Comparison of ENCODE assay signal across 9 cellular contexts in genomic region chr5:1101991-1102713, GRCh38. TPM values are rescaled to one million over a fixed set of nuclear protein-coding genes. Genes with fewer than 3 reads are reported as not detected.
A peak's percentile ranks its signal among the peaks of the same experiment; 100 is the strongest.
DNase-seq lines count a peak whose midpoint lies in the region; ATAC-seq and TF ChIP-seq lines count a peak whose summit lies in the region.
"Had no signal": no experiment of that assay in that cellular context is flagged by ENCODE, and none has a peak within 500 bp of the region (broad histone marks: within the 10 kb centered on the region; RNA-seq: fewer than 3 reads in every experiment).

No MANE protein-coding gene starts in this region.

- H3K4me1 ChIP-seq in spleen, result peaks cover 58 to 92% (median 77%) of the 10 kb centered on the region in 6 donors

- TF ChIP-seq POLR2A in spleen (IDR thresholded peaks at IDR 0.05), result no peak

- H3K9me3 ChIP-seq in spleen, result no peaks in the 10 kb centered on the region

- ATAC-seq in left lobe of liver, result peak; percentile 53

- H3K27ac ChIP-seq in coronary artery (peak overlapping the region in 1 of 2 donors; percentile 4), spleen (peak overlapping the region in 7 of 8 donors; percentile 29 to 94 (median 89))

- WGBS in spleen, 5 donors, result 24 to 37% (median 28%) methylated on average over 16 to 22 of the region's 22 CpGs

- H3K27me3 ChIP-seq in spleen (replicated peaks in 1 of 7), result peaks cover 0 to 23% (median 0%) of the 10 kb centered on the region in 7 donors

- TF ChIP-seq CTCF in coronary artery (IDR thresholded peaks at IDR 0.05) (no peak), spleen (IDR thresholded peaks at IDR 0.05 in 8 of 11, conservative IDR thresholded peaks at IDR 0.05 in 3 of 11) (no peak)

- intact Hi-C loops in spleen (cut with DNase I; ENCODE audit: low total_unique reads), result no loop called here

- H3K36me3 ChIP-seq in spleen, result peaks cover 0 to 8% (median 0%) of the 10 kb centered on the region in 6 donors

- H3K4me3 ChIP-seq in coronary artery (peak overlapping the region; percentile 14), spleen (no peak overlapping the region)

- DNase-seq in NCI-H82 (lab: John Stamatoyannopoulos, UW), result peak; percentile 47
- no peak for DNase-seq in coronary artery (ENCODE audit: low spot score)
- peak; percentile 95 for DNase-seq in left lobe of liver (ENCODE audit: low spot score)
- DNase-seq in spleen, result peak; percentile 88
- DNase-seq in stimulated activated CD4-positive, alpha-beta T cell treated with anti-CD3 and anti-CD28 coated beads, Interleukin-4, amount 100 ng/mL, for 24 hours, result no peak
- no peak for DNase-seq in ureter (ENCODE audit: low spot score)
- DNase-seq in NCI-H1417 (lab: John Stamatoyannopoulos, UW), result no peak
- no peak for DNase-seq in cerebellar nuclear complex (lab: John Stamatoyannopoulos, UW)
- DNase-seq: stimulated activated CD4-positive, alpha-beta T cell treated with anti-CD3 and anti-CD28 coated beads, Interleukin-12 subunit alpha, Interleukin-12 subunit beta, amount 100 ng/mL, for 4 hours had no signal

RNA-seq across cellular contexts. Expression of gene SLC12A7, which starts 9.7 kb away (rescaled TPM):
- 56.5 TPM for total RNA-seq in left lobe of liver
- total RNA-seq in spleen, result 100 to 1,000 TPM in 2 of 7 donors, 10 to 100 TPM in 5; 40.4 to 120 (median 78.6) TPM
- 10 to 100 TPM in 2 of 3 donors, 1 to 10 TPM in 1; 8.6 to 27.0 (median 15.4) TPM for polyA plus RNA-seq in spleen
- 77.0 TPM for total RNA-seq in ureter

Comparison
In these comparisons a context has a peak if more than half of its experiments do, and no peak if none do; other contexts are left out.
1. DNase-seq: peak in NCI-H82 (single experiment), left lobe of liver (single experiment) and spleen (single experiment); none in coronary artery (single experiment), stimulated activated CD4-positive, alpha-beta T cell treated with anti-CD3 and anti-CD28 coated beads, Interleukin-4, amount 100 ng/mL, for 24 hours (single experiment), ureter (single experiment), NCI-H1417 (0 of 3) and cerebellar nuclear complex (0 of 2).